Comparison of ENCODE assay signal across 17 cellular contexts in genomic region chr12:79919762-79920161, GRCh38. TPM values are rescaled to one million over a fixed set of nuclear protein-coding genes. Genes with fewer than 3 reads are reported as not detected.
DNase-seq lines count a peak whose midpoint lies in the region; ATAC-seq, FAIRE-seq and TF ChIP-seq lines count a peak whose summit lies in the region.
"Had no signal": no experiment of that assay in that cellular context is flagged by ENCODE, and none has a peak within 500 bp of the region (broad histone marks: within the 10 kb centered on the region; RNA-seq: fewer than 3 reads in every experiment).

No MANE protein-coding gene starts in this region.

- no peak for TF ChIP-seq POLR2A in A549 (IDR thresholded peaks at IDR 0.05; ENCODE audit: low read length)
- no peak for TF ChIP-seq POLR2A in H54 (IDR thresholded peaks at IDR 0.05; ENCODE audit: low read depth, low read length)
- TF ChIP-seq POLR2A in K562 (conservative IDR thresholded peaks at IDR 0.05), result no peak

- no peaks in the 10 kb centered on the region for H3K4me1 ChIP-seq in A549
- peaks cover 0 to 11% of the 10 kb centered on the region in 2 experiments; a peak in 2 of 5 replicates for H3K4me1 ChIP-seq in K562 (replicated peaks in 1 of 2; ENCODE audit: control insufficient read depth in 2 of 2, insufficient read depth in 2 of 2, low read length in 2 of 2)
- peaks cover 68 to 87% of the 10 kb centered on the region in 2 experiments for H3K4me1 ChIP-seq in neutrophil (ENCODE audit: control insufficient read depth in 1 of 2, insufficient read depth in 1 of 2, low read depth in 1 of 2, low read length in 1 of 2)

- peaks cover 11% of the 10 kb centered on the region; the same call in 2 of the 3 replicates for H3K36me3 ChIP-seq in K562 (ENCODE audit: control insufficient read depth, insufficient read depth, low read length)
- no peaks in the 10 kb centered on the region for H3K36me3 ChIP-seq in neutrophil

- CTCF ChIA-PET in A549 (lab: Yijun Ruan, JAX), result no interaction called here
- CTCF ChIA-PET in K562 (lab: Yijun Ruan, JAX; ENCODE audit: low intra/inter-chr PET ratio), result no interaction called here

- H3K4me2 ChIP-seq in A549 (no peak overlapping the region), K562 (ENCODE audit: insufficient read depth, low read length) (no peak overlapping the region)

- H3K27me3 ChIP-seq in K562 (ENCODE audit: control insufficient read depth in 2 of 2, insufficient read depth in 2 of 2, low read length in 2 of 2) (no peaks in the 10 kb centered on the region), neutrophil (no peaks in the 10 kb centered on the region)
- H3K27me3 ChIP-seq: BLaER1 treated with 17β-estradiol and CSF1 and Interleukin-3, amounts not matched to agents 10 nM and 100 nM had no signal

- TF ChIP-seq RAD21 in A549 (conservative IDR thresholded peaks at IDR 0.05 in 1 of 2, IDR thresholded peaks at IDR 0.05 in 1 of 2) (no peak), K562 (CRISPR knock-in tag; conservative IDR thresholded peaks at IDR 0.05 in 1 of 2, IDR thresholded peaks at IDR 0.05 in 1 of 2) (no peak)

- H3K9me3 ChIP-seq in A549 (no peaks in the 10 kb centered on the region), K562 (replicated peaks; ENCODE audit: control insufficient read depth, insufficient read depth, low read depth, low read length) (no peaks in the 10 kb centered on the region), neutrophil (no peaks in the 10 kb centered on the region)

- no peak overlapping the region for H2AFZ ChIP-seq in K562 (ENCODE audit: low read depth, low read length)

- H3K9me1 ChIP-seq in K562 (ENCODE audit: control insufficient read depth, insufficient read depth, low read length), result no peaks in the 10 kb centered on the region

- peaks cover 96% of the 10 kb centered on the region for H3K79me2 ChIP-seq in K562 (ENCODE audit: control insufficient read depth, insufficient read depth, low read length)

- no peak for FAIRE-seq in A549 (lab: Jason Lieb, UNC)
- FAIRE-seq in H54 (lab: Jason Lieb, UNC), result peak; percentile 91
- FAIRE-seq in K562 (lab: Jason Lieb, UNC), result no peak
- FAIRE-seq: GM12892 had no signal

- H3K9ac ChIP-seq in K562 (ENCODE audit: insufficient read depth in 1 of 2, low read depth in 2 of 2, low read length in 2 of 2), result no peak overlapping the region
- H3K9ac ChIP-seq: BLaER1 treated with 17β-estradiol and CSF1 and Interleukin-3, amounts not matched to agents 10 nM and 100 nM had no signal

- H4K20me1 ChIP-seq in K562 (replicated peaks; ENCODE audit: control insufficient read depth, insufficient read depth, low read length), result peaks cover 11% of the 10 kb centered on the region; the same call in 1 of the 2 replicates

- no peak overlapping the region for H3K4me3 ChIP-seq in A549
- no peak overlapping the region for H3K4me3 ChIP-seq in K562
- no peak overlapping the region for H3K4me3 ChIP-seq in neutrophil (ENCODE audit: low read depth in 1 of 2, low read length in 1 of 2)
- H3K4me3 ChIP-seq: BLaER1 treated with 17β-estradiol and CSF1 and Interleukin-3, amounts not matched to agents 10 nM and 100 nM had no signal

- POLR2A ChIA-PET in A549 (lab: Yijun Ruan, JAX), result no interaction called here
- POLR2A ChIA-PET in K562 (lab: Yijun Ruan, JAX), result no interaction called here

- no peak for TF ChIP-seq CTCF in A549 (IDR thresholded peaks at IDR 0.05)
- no peak for TF ChIP-seq CTCF in K562 (IDR thresholded peaks at IDR 0.05 in 2 of 3, conservative IDR thresholded peaks at IDR 0.05 in 1 of 3; ENCODE audit: insufficient read depth in 2 of 3, low read depth in 1 of 3, low read length in 3 of 3)
- no peak for TF ChIP-seq CTCF in neutrophil (IDR thresholded peaks at IDR 0.05)

- H3K27ac ChIP-seq in A549, result no peak overlapping the region
- H3K27ac ChIP-seq in K562 (ENCODE audit: extremely low read depth, low read depth, low read length), result no peak overlapping the region
- H3K27ac ChIP-seq in neutrophil, result peak overlapping the region; percentile 74
- H3K27ac ChIP-seq: BLaER1 treated with 17β-estradiol and CSF1 and Interleukin-3, amounts not matched to agents 10 nM and 100 nM had no signal

- in situ Hi-C loops in K562 (cut with MboI), result no loop called here

- no peak for ATAC-seq in A549
- ATAC-seq in K562, result no peak

- intact Hi-C loops in K562 (cut with micrococcal nuclease), result no loop called here

- 94% methylated on average over 1 of the region's 1 CpG for WGBS in A549 (ENCODE audit: missing lambda C conversion rate)
- 79% methylated on average over 1 of the region's 1 CpG for WGBS in K562 (ENCODE audit: insufficient coverage, low coverage, missing lambda C conversion rate)

- BruUV-seq in K562 (replicated peaks; lab: Mats Ljungman, UMichigan), result no TSS peak

- DNase-seq in A549 (ENCODE audit: low read depth in 1 of 2, low spot score in 1 of 2) (no peak), H54 (ENCODE audit: insufficient read length, low spot score) (no peak), K562 (ENCODE audit: extremely low read depth in 1 of 4, low spot score in 3 of 4) (no peak), NCI-H2171 treated with DMSO at 0.1 percent for 48 hours (lab: John Stamatoyannopoulos, UW) (no peak)
- no peak for DNase-seq in stimulated activated CD4-positive, alpha-beta T cell treated with anti-CD3 and anti-CD28 coated beads, Interleukin-2, amount 100 ng/mL, for 24 hours
- DNase-seq: Calu3; CD4-positive, alpha-beta T cell; CD8-positive, alpha-beta memory T cell; DMS53; DMS79 treated with DMSO at 0.1 percent for 48 hours; GF-D8; GOT3; H7; HCEC 1CT had no signal

- TF ChIP-seq EP300 in A549 (IDR thresholded peaks at IDR 0.05) (no peak), K562 (IDR thresholded peaks at IDR 0.05; ENCODE audit: low read length) (no peak)

TF ChIP-seq in A549, 52 proteins besides CTCF, POLR2A, EP300 and RAD21:
- TF ChIP-seq RNF2 (IDR thresholded peaks at IDR 0.05; ENCODE audit: borderline replicate concordance, low read depth) (no peak), MAFK (IDR thresholded peaks at IDR 0.05; ENCODE audit: partially characterized antibody) (peak; percentile 67)

TF ChIP-seq in K562, 482 proteins besides CTCF, POLR2A, EP300 and RAD21:
- TF ChIP-seq ZNF316 (IDR thresholded peaks at IDR 0.05) (peak; percentile 43; the same call in 1 of the 2 replicates), RB1 (IDR thresholded peaks at IDR 0.05; ENCODE audit: low read depth) (no peak), MAFF (IDR thresholded peaks at IDR 0.05; ENCODE audit: low read length) (peak; percentile 19; the same call in 1 of the 2 replicates), PHF21A (IDR thresholded peaks at IDR 0.05; ENCODE audit: borderline replicate concordance, low read depth) (no peak), NCOA6 (IDR thresholded peaks at IDR 0.05) (no peak)

RNA-seq across cellular contexts. Expression of gene PPP1R12A, which starts 15.1 kb away (rescaled TPM):
- polyA plus RNA-seq in A549 (2011; rRNA removed) (48.5 and 74.8 TPM in 2 replicates), A549 (2017; fragmentation: RNase III; extraction: RNeasy Plus Mini Kit Qiagen cat#74134 plus additional on column Dnase treatment) (28.0 to 32.0 TPM (median 29.4 TPM) in 3 replicates), K562 (2011; rRNA removed) (49.3 and 51.3 TPM in 2 replicates), K562 (2014; fragmentation: Illumina TruSeq; extraction: Trizol) (83.8 and 109 TPM in 2 replicates), K562 (2014; fragmentation: Nextera tagmentation; extraction: Ambion mirVana) (10 to 100 TPM; 26.4 to 42.3 TPM), K562 (2014; rRNA removed) (37.0 and 44.1 TPM in 2 replicates)
- polyA plus RNA-seq in A549 (2012; cell fraction: cytosol; rRNA removed), result 10.9 TPM in 2 replicates
- 14.0 and 15.0 TPM in 2 replicates for polyA plus RNA-seq in A549 (2012; cell fraction: nucleus; rRNA removed)
- 80.9 and 86.0 TPM in 2 replicates for polyA minus RNA-seq in A549 (2011; rRNA and poly(A)+ RNA removed)
- 78.5 and 335 TPM in 2 replicates for total RNA-seq in K562 (2011; cell fraction: chromatin; rRNA removed; ENCODE audit: low replicate concordance)
- 46.4 and 56.5 TPM in 2 replicates for total RNA-seq in K562 (2011; cell fraction: nucleolus; rRNA removed)
- 94.4 and 121 TPM in 2 replicates for total RNA-seq in K562 (2011; cell fraction: nucleoplasm; rRNA removed)
- total RNA-seq in K562 (2014; rRNA removed) (68.0 and 116 TPM in 2 replicates), K562 (2014; rRNA removed; fragmentation: Illumina TruSeq; extraction: Trizol) (106 and 131 TPM in 2 replicates), K562 (2015; rRNA removed; fragmentation: Illumina TruSeq; extraction: Trizol) (118 and 119 TPM in 2 replicates), K562 (2021) (51.9 and 53.3 TPM in 2 replicates)
- 11.0 and 12.7 TPM in 2 replicates for polyA plus RNA-seq in K562 (2011; cell fraction: cytosol; rRNA removed)
- polyA plus RNA-seq in K562 (2011; cell fraction: nucleus; rRNA removed), result 52.5 and 67.8 TPM in 2 replicates
- polyA plus RNA-seq in K562 (2012), result 29.0 and 33.0 TPM in 2 replicates
- polyA minus RNA-seq in K562 (2011; rRNA and poly(A)+ RNA removed), result 232 and 234 TPM in 2 replicates
- 52.6 and 79.4 TPM in 2 replicates for polyA minus RNA-seq in K562 (2011; cell fraction: cytosol; rRNA and poly(A)+ RNA removed)
- 96.9 and 176 TPM in 2 replicates for polyA minus RNA-seq in K562 (2011; cell fraction: nucleus; rRNA and poly(A)+ RNA removed)

Comparison
In these comparisons a context has a peak if more than half of its experiments do, and no peak if none do; other contexts are left out.
1. Of the 35 proteins assayed by ChIP-seq in both K562 and A549: peak only in K562: none; only in A549: MAFK; in both: none; in neither: 34.